In genomic region chr7:74464931-74465906, GRCh38 we compare ENCODE assay signal across 15 cellular contexts. TPM values are rescaled to one million over a fixed set of nuclear protein-coding genes. Genes with fewer than 3 reads are reported as not detected.
DNase-seq lines count a peak whose midpoint lies in the region; TF ChIP-seq lines count a peak whose summit lies in the region.
"Had no signal": no experiment of that assay in that cellular context is flagged by ENCODE, and none has a peak within 500 bp of the region (broad histone marks: within the 10 kb centered on the region; RNA-seq: fewer than 3 reads in every experiment).

No MANE protein-coding gene starts in this region.

- H2AFZ ChIP-seq in trophoblast cell (ENCODE audit: insufficient read depth, low read length, poor library complexity) (no peak overlapping the region), osteoblast (ENCODE audit: low read length) (no peak overlapping the region)

- peak overlapping the region in 1 of 2 donors; percentile 55 for H3K9ac ChIP-seq in colonic mucosa (ENCODE audit: low read depth in 2 of 2, low read length in 2 of 2)
- no peak overlapping the region for H3K9ac ChIP-seq in trophoblast cell (ENCODE audit: low read length)

- H3K4me1 ChIP-seq in HEK293 (ENCODE audit: control insufficient read depth, insufficient read depth, low read length) (peaks cover 6% of the 10 kb centered on the region; the same call in 1 of the 2 replicates), colonic mucosa (peaks cover 14% of the 10 kb centered on the region), trophoblast cell (ENCODE audit: control insufficient read depth in 1 of 2, insufficient read depth in 2 of 2, low read length in 2 of 2) (peaks cover 0 to 6% of the 10 kb centered on the region in 2 experiments), osteoblast (ENCODE audit: insufficient read depth, low read length) (no peaks in the 10 kb centered on the region)

- H2BK5ac ChIP-seq in trophoblast cell (ENCODE audit: low read depth, low read length, poor library complexity), result no peak overlapping the region

- H3K4me2 ChIP-seq in trophoblast cell (ENCODE audit: low read length) (no peak overlapping the region), osteoblast (ENCODE audit: insufficient read depth, low read length) (no peak overlapping the region)

- TF ChIP-seq CTCF in C4-2B (conservative IDR thresholded peaks at IDR 0.05) (no peak), HEK293 (tag by site-specific recombination; IDR thresholded peaks at IDR 0.05) (no peak), colonic mucosa (IDR thresholded peaks at IDR 0.05) (no peak), osteoblast (IDR thresholded peaks at IDR 0.05; ENCODE audit: extremely low read depth, low read depth, low read length) (no peak)

- H3K36me3 ChIP-seq in HEK293 (ENCODE audit: control insufficient read depth in 2 of 2, insufficient read depth in 1 of 2, low read length in 2 of 2) (no peaks in the 10 kb centered on the region; a peak in 1 of 3 replicates), colonic mucosa (no peaks in the 10 kb centered on the region), trophoblast cell (ENCODE audit: control insufficient read depth in 1 of 2, insufficient read depth in 2 of 2, low read length in 2 of 2) (peaks cover 2% of the 10 kb centered on the region in 2 experiments), osteoblast (ENCODE audit: insufficient read depth, low read length) (peaks cover 3% of the 10 kb centered on the region)

- H2BK12ac ChIP-seq in trophoblast cell (ENCODE audit: low read length), result no peak overlapping the region

- CTCF ChIA-PET in HEK293 (lab: Yijun Ruan, JAX), result interaction anchor here (0.6 to 3.3 kb wide), 3 partner anchors 15 to 84 kb away, joined by 4 to 13 read pairs (median 7); no protein-coding TSS in a partner anchor

- H3K23ac ChIP-seq in trophoblast cell (ENCODE audit: low read length), result no peak overlapping the region

- no peak overlapping the region for H2AK5ac ChIP-seq in trophoblast cell (ENCODE audit: low read length)

- POLR2A ChIA-PET in HEK293 (lab: Yijun Ruan, JAX), result interaction anchor here (0.6 to 0.9 kb wide), 2 partner anchors 13 to 19 kb away, joined by 3 to 4 read pairs; no protein-coding TSS in a partner anchor

- H4K91ac ChIP-seq in trophoblast cell (ENCODE audit: low read depth, low read length), result no peak overlapping the region

- H3K9me3 ChIP-seq in HEK293 (ENCODE audit: control insufficient read depth, insufficient read depth, low read depth, low read length), result no peaks in the 10 kb centered on the region
- H3K9me3 ChIP-seq in colonic mucosa, result no peaks in the 10 kb centered on the region
- H3K9me3 ChIP-seq in trophoblast cell (ENCODE audit: insufficient read depth, low read depth, low read length), result no peaks in the 10 kb centered on the region
- no peaks in the 10 kb centered on the region for H3K9me3 ChIP-seq in osteoblast (ENCODE audit: low read depth, low read length)

- WGBS in trophoblast cell (ENCODE audit: extremely low coverage, insufficient coverage, insufficient read length), result no CpG with 5 or more reads among the region's 8 CpGs

- DNase-seq in colonic mucosa (peak; percentile 82), trophoblast cell (no peak), amygdala (lab: John Stamatoyannopoulos, UW) (no peak), activated gamma-delta T cell (lab: John Stamatoyannopoulos, UW) (no peak), osteoblast (ENCODE audit: insufficient read length, low spot score, missing footprints) (no peak), HUDEP-2 (lab: John Stamatoyannopoulos, UW; ENCODE audit: unreplicated experiment in 76 of 76) (no peak)
- DNase-seq: activated CD4-positive, CD25-positive, alpha-beta regulatory T cell; activated naive CD8-positive, alpha-beta T cell treated with anti-CD3 and anti-CD28 coated beads, Interleukin-2, amount 50 U/mL, for 24 hours; NCI-H1092 treated with DMSO at 0.1 percent for 48 hours; NCI-H82; stimulated activated naive CD8-positive, alpha-beta T cell treated with anti-CD3 and anti-CD28 coated beads, Interleukin-15, amount 100 ng/mL, for 72 hours had no signal

- peak overlapping the region; percentile 5 for H3K18ac ChIP-seq in trophoblast cell (ENCODE audit: low read length)

- no peak overlapping the region for H3K4ac ChIP-seq in trophoblast cell (ENCODE audit: low read depth, low read length)

- peak overlapping the region; percentile 35 for H3K27ac ChIP-seq in C4-2B
- no peak overlapping the region for H3K27ac ChIP-seq in HEK293 (ENCODE audit: extremely low read depth, low read depth, low read length)
- no peak overlapping the region for H3K27ac ChIP-seq in colonic mucosa
- no peak overlapping the region for H3K27ac ChIP-seq in trophoblast cell (ENCODE audit: low read depth, low read length)
- no peak overlapping the region for H3K27ac ChIP-seq in osteoblast (ENCODE audit: low read depth, low read length)
- H3K27ac ChIP-seq: coronary artery, SK-N-MC had no signal

- no peaks in the 10 kb centered on the region for H3K79me1 ChIP-seq in trophoblast cell (ENCODE audit: low read length)

- intact Hi-C loops in colonic mucosa (cut with DNase I), result no loop called here

- H3K14ac ChIP-seq in trophoblast cell (ENCODE audit: low read length), result no peak overlapping the region

- H3K79me2 ChIP-seq in trophoblast cell (ENCODE audit: control insufficient read depth, insufficient read depth, low read length, poor library complexity) (peaks cover 5% of the 10 kb centered on the region), osteoblast (ENCODE audit: insufficient read depth, low read length) (peaks cover 83% of the 10 kb centered on the region)

- no peak overlapping the region for H4K8ac ChIP-seq in trophoblast cell (ENCODE audit: low read depth, low read length)

- H3K27me3 ChIP-seq in colonic mucosa, result no peaks in the 10 kb centered on the region
- H3K27me3 ChIP-seq in trophoblast cell (ENCODE audit: insufficient read depth, low read length), result no peaks in the 10 kb centered on the region
- no peaks in the 10 kb centered on the region for H3K27me3 ChIP-seq in osteoblast (ENCODE audit: insufficient read depth, low read length)

- H2BK120ac ChIP-seq in trophoblast cell (ENCODE audit: insufficient read depth, low read length, poor library complexity), result no peak overlapping the region

- H4K12ac ChIP-seq in trophoblast cell (ENCODE audit: low read depth, low read length), result no peak overlapping the region

- H4K20me1 ChIP-seq in osteoblast (ENCODE audit: insufficient read depth, low read length), result peaks cover 43% of the 10 kb centered on the region

- H3K4me3 ChIP-seq in HEK293 (ENCODE audit: low read depth, low read length), result no peak overlapping the region
- H3K4me3 ChIP-seq in colonic mucosa, result no peak overlapping the region
- no peak overlapping the region for H3K4me3 ChIP-seq in trophoblast cell (ENCODE audit: low read depth, low read length)
- no peak overlapping the region for H3K4me3 ChIP-seq in osteoblast (ENCODE audit: insufficient read depth, low read length)
- H3K4me3 ChIP-seq: coronary artery, SK-N-MC had no signal

TF ChIP-seq in HEK293, 187 proteins besides CTCF, POLR2A, EP300 and RAD21:
- TF ChIP-seq ZNF830 (tag by site-specific recombination; IDR thresholded peaks at IDR 0.05; ENCODE audit: low read depth), result no peak
- TF ChIP-seq ZNF549 (tag by site-specific recombination; IDR thresholded peaks at IDR 0.05), result no peak
- TF ChIP-seq SP2 (tag by site-specific recombination; IDR thresholded peaks at IDR 0.05), result no peak
- TF ChIP-seq ZNF548 (tag by site-specific recombination; IDR thresholded peaks at IDR 0.05), result no peak
- peak; percentile 88 for TF ChIP-seq ZNF768 (tag by site-specific recombination; IDR thresholded peaks at IDR 0.05)
- TF ChIP-seq ZNF664 (tag by site-specific recombination; IDR thresholded peaks at IDR 0.05), result no peak

RNA-seq across cellular contexts. Expression of gene GTF2IRD1, which starts 11.5 kb away (rescaled TPM):
- total RNA-seq in colonic mucosa, result 10 to 100 TPM; 18.3 to 29.5 TPM
- 20.3 and 24.6 TPM in 2 replicates for polyA plus RNA-seq in trophoblast cell (2013)
- total RNA-seq in osteoblast, result 15.9 and 18.6 TPM in 2 replicates
